1 cellular context compared by ENCODE assay signal in the genomic region with DNA sequence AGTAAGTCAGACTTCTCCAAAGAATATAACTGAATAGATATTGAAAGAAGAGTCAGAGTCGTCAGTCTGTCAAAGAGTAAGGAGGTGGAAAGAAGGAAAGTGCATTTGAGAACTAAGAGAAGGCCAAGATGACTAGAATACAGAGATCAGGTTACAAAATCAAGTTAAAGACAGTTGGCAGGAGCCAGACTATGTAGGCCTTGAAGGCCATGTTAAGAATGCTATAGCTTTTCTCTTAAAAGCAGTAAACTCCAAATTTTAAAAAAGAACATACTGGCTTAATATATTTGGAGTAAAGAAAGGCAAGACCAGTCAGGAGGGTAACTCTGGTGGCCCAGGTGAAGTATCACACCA.
TF ChIP-seq lines count a peak whose summit lies in the region.

No MANE protein-coding gene starts in this region.

TF ChIP-seq in SK-N-SH treated with all-trans-retinoic acid at 6 μM for 48 hours, 23 proteins besides CTCF, POLR2A, EP300 and RAD21 (continued from another document):
- TF ChIP-seq, protein P1, sequence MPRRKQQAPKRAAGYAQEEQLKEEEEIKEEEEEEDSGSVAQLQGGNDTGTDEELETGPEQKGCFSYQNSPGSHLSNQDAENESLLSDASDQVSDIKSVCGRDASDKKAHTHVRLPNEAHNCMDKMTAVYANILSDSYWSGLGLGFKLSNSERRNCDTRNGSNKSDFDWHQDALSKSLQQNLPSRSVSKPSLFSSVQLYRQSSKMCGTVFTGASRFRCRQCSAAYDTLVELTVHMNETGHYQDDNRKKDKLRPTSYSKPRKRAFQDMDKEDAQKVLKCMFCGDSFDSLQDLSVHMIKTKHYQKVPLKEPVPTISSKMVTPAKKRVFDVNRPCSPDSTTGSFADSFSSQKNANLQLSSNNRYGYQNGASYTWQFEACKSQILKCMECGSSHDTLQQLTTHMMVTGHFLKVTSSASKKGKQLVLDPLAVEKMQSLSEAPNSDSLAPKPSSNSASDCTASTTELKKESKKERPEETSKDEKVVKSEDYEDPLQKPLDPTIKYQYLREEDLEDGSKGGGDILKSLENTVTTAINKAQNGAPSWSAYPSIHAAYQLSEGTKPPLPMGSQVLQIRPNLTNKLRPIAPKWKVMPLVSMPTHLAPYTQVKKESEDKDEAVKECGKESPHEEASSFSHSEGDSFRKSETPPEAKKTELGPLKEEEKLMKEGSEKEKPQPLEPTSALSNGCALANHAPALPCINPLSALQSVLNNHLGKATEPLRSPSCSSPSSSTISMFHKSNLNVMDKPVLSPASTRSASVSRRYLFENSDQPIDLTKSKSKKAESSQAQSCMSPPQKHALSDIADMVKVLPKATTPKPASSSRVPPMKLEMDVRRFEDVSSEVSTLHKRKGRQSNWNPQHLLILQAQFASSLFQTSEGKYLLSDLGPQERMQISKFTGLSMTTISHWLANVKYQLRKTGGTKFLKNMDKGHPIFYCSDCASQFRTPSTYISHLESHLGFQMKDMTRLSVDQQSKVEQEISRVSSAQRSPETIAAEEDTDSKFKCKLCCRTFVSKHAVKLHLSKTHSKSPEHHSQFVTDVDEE (CRISPR knock-in tag; IDR thresholded peaks at IDR 0.05), result no peak
- TF ChIP-seq PATZ1 (CRISPR knock-in tag; IDR thresholded peaks at IDR 0.05; ENCODE audit: borderline replicate concordance), result no peak
- TF ChIP-seq ARNTL (CRISPR knock-in tag; IDR thresholded peaks at IDR 0.05; ENCODE audit: borderline replicate concordance, low read depth), result no peak
- TF ChIP-seq ZNF70 (CRISPR knock-in tag; IDR thresholded peaks at IDR 0.05), result no peak
